ENCODE assay signal across 1 cellular context in genomic region chr20:17939622-17940446, GRCh38.
TF ChIP-seq lines count a peak whose summit lies in the region.

No MANE protein-coding gene starts in this region.

TF ChIP-seq in HepG2, 621 proteins besides CTCF, POLR2A, EP300 and RAD21 (continued from another document and continues in another):
- TF ChIP-seq, protein P1, sequence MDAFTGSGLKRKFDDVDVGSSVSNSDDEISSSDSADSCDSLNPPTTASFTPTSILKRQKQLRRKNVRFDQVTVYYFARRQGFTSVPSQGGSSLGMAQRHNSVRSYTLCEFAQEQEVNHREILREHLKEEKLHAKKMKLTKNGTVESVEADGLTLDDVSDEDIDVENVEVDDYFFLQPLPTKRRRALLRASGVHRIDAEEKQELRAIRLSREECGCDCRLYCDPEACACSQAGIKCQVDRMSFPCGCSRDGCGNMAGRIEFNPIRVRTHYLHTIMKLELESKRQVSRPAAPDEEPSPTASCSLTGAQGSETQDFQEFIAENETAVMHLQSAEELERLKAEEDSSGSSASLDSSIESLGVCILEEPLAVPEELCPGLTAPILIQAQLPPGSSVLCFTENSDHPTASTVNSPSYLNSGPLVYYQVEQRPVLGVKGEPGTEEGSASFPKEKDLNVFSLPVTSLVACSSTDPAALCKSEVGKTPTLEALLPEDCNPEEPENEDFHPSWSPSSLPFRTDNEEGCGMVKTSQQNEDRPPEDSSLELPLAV (CRISPR knock-in tag; conservative IDR thresholded peaks at IDR 0.05; ENCODE audit: low read depth): no peak
- TF ChIP-seq, protein P2, sequence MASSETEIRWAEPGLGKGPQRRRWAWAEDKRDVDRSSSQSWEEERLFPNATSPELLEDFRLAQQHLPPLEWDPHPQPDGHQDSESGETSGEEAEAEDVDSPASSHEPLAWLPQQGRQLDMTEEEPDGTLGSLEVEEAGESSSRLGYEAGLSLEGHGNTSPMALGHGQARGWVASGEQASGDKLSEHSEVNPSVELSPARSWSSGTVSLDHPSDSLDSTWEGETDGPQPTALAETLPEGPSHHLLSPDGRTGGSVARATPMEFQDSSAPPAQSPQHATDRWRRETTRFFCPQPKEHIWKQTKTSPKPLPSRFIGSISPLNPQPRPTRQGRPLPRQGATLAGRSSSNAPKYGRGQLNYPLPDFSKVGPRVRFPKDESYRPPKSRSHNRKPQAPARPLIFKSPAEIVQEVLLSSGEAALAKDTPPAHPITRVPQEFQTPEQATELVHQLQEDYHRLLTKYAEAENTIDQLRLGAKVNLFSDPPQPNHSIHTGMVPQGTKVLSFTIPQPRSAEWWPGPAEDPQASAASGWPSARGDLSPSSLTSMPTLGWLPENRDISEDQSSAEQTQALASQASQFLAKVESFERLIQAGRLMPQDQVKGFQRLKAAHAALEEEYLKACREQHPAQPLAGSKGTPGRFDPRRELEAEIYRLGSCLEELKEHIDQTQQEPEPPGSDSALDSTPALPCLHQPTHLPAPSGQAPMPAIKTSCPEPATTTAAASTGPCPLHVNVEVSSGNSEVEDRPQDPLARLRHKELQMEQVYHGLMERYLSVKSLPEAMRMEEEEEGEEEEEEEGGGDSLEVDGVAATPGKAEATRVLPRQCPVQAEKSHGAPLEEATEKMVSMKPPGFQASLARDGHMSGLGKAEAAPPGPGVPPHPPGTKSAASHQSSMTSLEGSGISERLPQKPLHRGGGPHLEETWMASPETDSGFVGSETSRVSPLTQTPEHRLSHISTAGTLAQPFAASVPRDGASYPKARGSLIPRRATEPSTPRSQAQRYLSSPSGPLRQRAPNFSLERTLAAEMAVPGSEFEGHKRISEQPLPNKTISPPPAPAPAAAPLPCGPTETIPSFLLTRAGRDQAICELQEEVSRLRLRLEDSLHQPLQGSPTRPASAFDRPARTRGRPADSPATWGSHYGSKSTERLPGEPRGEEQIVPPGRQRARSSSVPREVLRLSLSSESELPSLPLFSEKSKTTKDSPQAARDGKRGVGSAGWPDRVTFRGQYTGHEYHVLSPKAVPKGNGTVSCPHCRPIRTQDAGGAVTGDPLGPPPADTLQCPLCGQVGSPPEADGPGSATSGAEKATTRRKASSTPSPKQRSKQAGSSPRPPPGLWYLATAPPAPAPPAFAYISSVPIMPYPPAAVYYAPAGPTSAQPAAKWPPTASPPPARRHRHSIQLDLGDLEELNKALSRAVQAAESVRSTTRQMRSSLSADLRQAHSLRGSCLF (CRISPR knock-in tag; IDR thresholded peaks at IDR 0.05; ENCODE audit: borderline replicate concordance): no peak
- TF ChIP-seq FOXK1 (CRISPR knock-in tag; IDR thresholded peaks at IDR 0.05; ENCODE audit: borderline replicate concordance, low read depth): no peak
- no peak for TF ChIP-seq TCF7L2 (IDR thresholded peaks at IDR 0.05; ENCODE audit: low read depth, low read length)
- no peak for TF ChIP-seq ZNF333 (CRISPR knock-in tag; IDR thresholded peaks at IDR 0.05; ENCODE audit: borderline replicate concordance)
- no peak for TF ChIP-seq ZNF446 (CRISPR knock-in tag; IDR thresholded peaks at IDR 0.05)
- no peak for TF ChIP-seq SYNCRIP (IDR thresholded peaks at IDR 0.05; ENCODE audit: insufficient read depth, low read depth, low read length)
- TF ChIP-seq HMGA1 (CRISPR knock-in tag; conservative IDR thresholded peaks at IDR 0.05): no peak
- TF ChIP-seq THAP9 (CRISPR knock-in tag; IDR thresholded peaks at IDR 0.05; ENCODE audit: borderline replicate concordance): no peak
- TF ChIP-seq ADNP (CRISPR knock-in tag; IDR thresholded peaks at IDR 0.05): no peak
- no peak for TF ChIP-seq ZNF546 (CRISPR knock-in tag; conservative IDR thresholded peaks at IDR 0.05)
- no peak for TF ChIP-seq MED13 (CRISPR knock-in tag; IDR thresholded peaks at IDR 0.05)
- TF ChIP-seq ZNF709 (CRISPR knock-in tag; IDR thresholded peaks at IDR 0.05): no peak
- peak; percentile 20; the same call in 1 of the 2 replicates for TF ChIP-seq ZNF780A (CRISPR knock-in tag; IDR thresholded peaks at IDR 0.05)
- peak; percentile 6; the same call in 1 of the 2 replicates for TF ChIP-seq DRAP1 (CRISPR knock-in tag; IDR thresholded peaks at IDR 0.05)
- TF ChIP-seq ARID2 (CRISPR knock-in tag; IDR thresholded peaks at IDR 0.05; ENCODE audit: borderline replicate concordance): no peak; the same call in 1 of the 2 replicates
- TF ChIP-seq ZNF740 (CRISPR knock-in tag; IDR thresholded peaks at IDR 0.05): peak; percentile 10; the same call in 1 of the 2 replicates
- peak; percentile 86 for TF ChIP-seq MED8 (CRISPR knock-in tag; IDR thresholded peaks at IDR 0.05; ENCODE audit: insufficient replicate concordance)
- no peak for TF ChIP-seq ZMYM3 (CRISPR knock-in tag; IDR thresholded peaks at IDR 0.05)
- no peak for TF ChIP-seq MBNL3 (CRISPR knock-in tag; conservative IDR thresholded peaks at IDR 0.05)
- no peak for TF ChIP-seq ZNF230 (CRISPR knock-in tag; IDR thresholded peaks at IDR 0.05)
- TF ChIP-seq CREB1 (IDR thresholded peaks at IDR 0.05): no peak
- TF ChIP-seq CREB1 (CRISPR knock-in tag; IDR thresholded peaks at IDR 0.05): no peak
- no peak for TF ChIP-seq NFE2 (CRISPR knock-in tag; IDR thresholded peaks at IDR 0.05)
- no peak for TF ChIP-seq CEBPB (IDR thresholded peaks at IDR 0.05; ENCODE audit: borderline replicate concordance, low read depth, low read length)
- TF ChIP-seq ZNF547 (CRISPR knock-in tag; IDR thresholded peaks at IDR 0.05): no peak; the same call in 1 of the 2 replicates
- TF ChIP-seq ZNF770 (CRISPR knock-in tag; IDR thresholded peaks at IDR 0.05): 0 out of 2 replicates have a peak, but pooled peaks have one; percentile 39
- TF ChIP-seq ZNF503 (CRISPR knock-in tag; IDR thresholded peaks at IDR 0.05): no peak
- no peak for TF ChIP-seq ZNF513 (CRISPR knock-in tag; conservative IDR thresholded peaks at IDR 0.05)
- TF ChIP-seq, protein P3, sequence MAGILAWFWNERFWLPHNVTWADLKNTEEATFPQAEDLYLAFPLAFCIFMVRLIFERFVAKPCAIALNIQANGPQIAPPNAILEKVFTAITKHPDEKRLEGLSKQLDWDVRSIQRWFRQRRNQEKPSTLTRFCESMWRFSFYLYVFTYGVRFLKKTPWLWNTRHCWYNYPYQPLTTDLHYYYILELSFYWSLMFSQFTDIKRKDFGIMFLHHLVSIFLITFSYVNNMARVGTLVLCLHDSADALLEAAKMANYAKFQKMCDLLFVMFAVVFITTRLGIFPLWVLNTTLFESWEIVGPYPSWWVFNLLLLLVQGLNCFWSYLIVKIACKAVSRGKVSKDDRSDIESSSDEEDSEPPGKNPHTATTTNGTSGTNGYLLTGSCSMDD (CRISPR knock-in tag; IDR thresholded peaks at IDR 0.05): no peak
- 0 out of 2 replicates have a peak, but pooled peaks have one; percentile 26 for TF ChIP-seq MIXL1 (CRISPR knock-in tag; IDR thresholded peaks at IDR 0.05)
- TF ChIP-seq POGZ (CRISPR knock-in tag; IDR thresholded peaks at IDR 0.05): no peak
- TF ChIP-seq, protein P4, sequence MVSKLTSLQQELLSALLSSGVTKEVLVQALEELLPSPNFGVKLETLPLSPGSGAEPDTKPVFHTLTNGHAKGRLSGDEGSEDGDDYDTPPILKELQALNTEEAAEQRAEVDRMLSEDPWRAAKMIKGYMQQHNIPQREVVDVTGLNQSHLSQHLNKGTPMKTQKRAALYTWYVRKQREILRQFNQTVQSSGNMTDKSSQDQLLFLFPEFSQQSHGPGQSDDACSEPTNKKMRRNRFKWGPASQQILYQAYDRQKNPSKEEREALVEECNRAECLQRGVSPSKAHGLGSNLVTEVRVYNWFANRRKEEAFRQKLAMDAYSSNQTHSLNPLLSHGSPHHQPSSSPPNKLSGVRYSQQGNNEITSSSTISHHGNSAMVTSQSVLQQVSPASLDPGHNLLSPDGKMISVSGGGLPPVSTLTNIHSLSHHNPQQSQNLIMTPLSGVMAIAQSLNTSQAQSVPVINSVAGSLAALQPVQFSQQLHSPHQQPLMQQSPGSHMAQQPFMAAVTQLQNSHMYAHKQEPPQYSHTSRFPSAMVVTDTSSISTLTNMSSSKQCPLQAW (CRISPR knock-in tag; IDR thresholded peaks at IDR 0.05): no peak
- TF ChIP-seq ZBTB7A (CRISPR knock-in tag; IDR thresholded peaks at IDR 0.05): peak; percentile 72; the same call in 1 of the 2 replicates
- TF ChIP-seq KLF15 (CRISPR knock-in tag; IDR thresholded peaks at IDR 0.05; ENCODE audit: borderline replicate concordance): peak; percentile 73; the same call in 1 of the 2 replicates
- TF ChIP-seq ZNF737 (CRISPR knock-in tag; IDR thresholded peaks at IDR 0.05; ENCODE audit: borderline replicate concordance): peak; percentile 71; the same call in 1 of the 2 replicates
- TF ChIP-seq, protein P5, sequence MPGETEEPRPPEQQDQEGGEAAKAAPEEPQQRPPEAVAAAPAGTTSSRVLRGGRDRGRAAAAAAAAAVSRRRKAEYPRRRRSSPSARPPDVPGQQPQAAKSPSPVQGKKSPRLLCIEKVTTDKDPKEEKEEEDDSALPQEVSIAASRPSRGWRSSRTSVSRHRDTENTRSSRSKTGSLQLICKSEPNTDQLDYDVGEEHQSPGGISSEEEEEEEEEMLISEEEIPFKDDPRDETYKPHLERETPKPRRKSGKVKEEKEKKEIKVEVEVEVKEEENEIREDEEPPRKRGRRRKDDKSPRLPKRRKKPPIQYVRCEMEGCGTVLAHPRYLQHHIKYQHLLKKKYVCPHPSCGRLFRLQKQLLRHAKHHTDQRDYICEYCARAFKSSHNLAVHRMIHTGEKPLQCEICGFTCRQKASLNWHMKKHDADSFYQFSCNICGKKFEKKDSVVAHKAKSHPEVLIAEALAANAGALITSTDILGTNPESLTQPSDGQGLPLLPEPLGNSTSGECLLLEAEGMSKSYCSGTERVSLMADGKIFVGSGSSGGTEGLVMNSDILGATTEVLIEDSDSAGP (CRISPR knock-in tag; IDR thresholded peaks at IDR 0.05; ENCODE audit: borderline replicate concordance): peak; percentile 60; the same call in 1 of the 2 replicates
- TF ChIP-seq CREB3 (CRISPR knock-in tag; IDR thresholded peaks at IDR 0.05): no peak
